32 cellular contexts compared by ENCODE assay signal in genomic region chr2:103859238-103859637, GRCh38.
"Had no signal": no experiment of that assay in that cellular context is flagged by ENCODE, and none has a peak within 500 bp of the region (broad histone marks: within the 10 kb centered on the region; RNA-seq: fewer than 3 reads in every experiment).

No MANE protein-coding gene starts in this region.

- H3K4me1 ChIP-seq: esophagus muscularis mucosa, foreskin keratinocyte, gastrocnemius medialis, heart left ventricle had no signal

- H3K27ac ChIP-seq: brain microvascular endothelial cell, coronary artery, epithelial cell of prostate, esophagus muscularis mucosa, foreskin keratinocyte, gastrocnemius medialis, heart left ventricle had no signal

- H3K36me3 Mint-ChIP-seq: activated naive CD4-positive, alpha-beta T cell treated with anti-CD3 and anti-CD28 coated beads, Interleukin-2, amount 10 ng/mL, durations not matched to agents 7 days and 5 days; activated naive CD4-positive, alpha-beta T cell treated with anti-CD3 and anti-CD28 coated beads, Interleukin-2, amount 50 U/mL, for 72 hours; activated naive CD8-positive, alpha-beta T cell treated with anti-CD3 and anti-CD28 coated beads, Interleukin-2, amount 10 ng/mL, durations not matched to agents 7 days and 5 days had no signal

- H3K27me3 Mint-ChIP-seq: activated CD4-positive, alpha-beta memory T cell treated with anti-CD3 and anti-CD28 coated beads, Interleukin-2, amount 10 ng/mL, durations not matched to agents 7 days and 5 days; activated CD4-positive, alpha-beta T cell treated with anti-CD3 and anti-CD28 coated beads, Interleukin-2, amount 10 ng/mL, durations not matched to agents 7 days and 5 days; activated naive CD4-positive, alpha-beta T cell treated with anti-CD3 and anti-CD28 coated beads, Interleukin-2, amount 10 ng/mL, durations not matched to agents 7 days and 5 days; activated naive CD8-positive, alpha-beta T cell treated with anti-CD3 and anti-CD28 coated beads, Interleukin-2, amount 10 ng/mL, durations not matched to agents 7 days and 5 days; activated T-cell treated with anti-CD3 and anti-CD28 coated beads, Interleukin-2, amount 50 U/mL, for 24 hours; central memory CD8-positive, alpha-beta T cell; effector memory CD8-positive, alpha-beta T cell; T-helper 17 cell had no signal

- H3K9me3 Mint-ChIP-seq: activated CD4-positive, alpha-beta T cell treated with anti-CD3 and anti-CD28 coated beads, Interleukin-2, amount 10 ng/mL, durations not matched to agents 7 days and 5 days; activated naive CD4-positive, alpha-beta T cell treated with anti-CD3 and anti-CD28 coated beads, Interleukin-2, amount 10 ng/mL, durations not matched to agents 7 days and 5 days; activated naive CD8-positive, alpha-beta T cell treated with anti-CD3 and anti-CD28 coated beads, Interleukin-2, amount 10 ng/mL, durations not matched to agents 7 days and 5 days had no signal

- H3K9me3 ChIP-seq: esophagus muscularis mucosa, gastrocnemius medialis, heart left ventricle had no signal

- H3K4me1 Mint-ChIP-seq: activated CD4-positive, alpha-beta memory T cell treated with anti-CD3 and anti-CD28 coated beads, Interleukin-2, amount 10 ng/mL, durations not matched to agents 7 days and 5 days; activated CD4-positive, alpha-beta T cell treated with anti-CD3 and anti-CD28 coated beads, Interleukin-2, amount 10 ng/mL, durations not matched to agents 7 days and 5 days; activated naive CD4-positive, alpha-beta T cell treated with anti-CD3 and anti-CD28 coated beads, Interleukin-2, amount 10 ng/mL, durations not matched to agents 7 days and 5 days; activated naive CD8-positive, alpha-beta T cell treated with anti-CD3 and anti-CD28 coated beads, Interleukin-2, amount 10 ng/mL, durations not matched to agents 7 days and 5 days; central memory CD8-positive, alpha-beta T cell; T-helper 17 cell had no signal

- H3K4me3 ChIP-seq: coronary artery, esophagus muscularis mucosa, gastrocnemius medialis, heart left ventricle had no signal

- ATAC-seq: activated naive CD4-positive, alpha-beta T cell treated with anti-CD3 and anti-CD28 coated beads, Interleukin-2, amount 50 U/mL, for 72 hours; activated T-cell treated with anti-CD3 and anti-CD28 coated beads, Interleukin-2, amount 50 U/mL, for 72 hours; effector memory CD8-positive, alpha-beta T cell; foreskin keratinocyte; gastrocnemius medialis; heart left ventricle; T-helper 17 cell had no signal

- H3K36me3 ChIP-seq: brain microvascular endothelial cell, esophagus muscularis mucosa, gastrocnemius medialis, heart left ventricle had no signal

- H3K27me3 ChIP-seq: brain microvascular endothelial cell, esophagus muscularis mucosa, foreskin keratinocyte, gastrocnemius medialis, heart left ventricle had no signal

- DNase-seq: activated CD4-positive, alpha-beta memory T cell treated with anti-CD3 and anti-CD28 coated beads, Interleukin-2, amount 10 ng/mL, durations not matched to agents 7 days and 5 days; activated CD4-positive, alpha-beta T cell treated with anti-CD3 and anti-CD28 coated beads for 1 hour; activated CD4-positive, alpha-beta T cell treated with anti-CD3 and anti-CD28 coated beads for 4 hours; activated CD4-positive, alpha-beta T cell treated with anti-CD3 and anti-CD28 coated beads, Interleukin-2, amount 10 ng/mL, durations not matched to agents 7 days and 5 days; activated CD4-positive, alpha-beta T cell treated with anti-CD3 and anti-CD28 coated beads, Interleukin-2, amount 50 U/mL, for 4 hours; activated CD8-positive, alpha-beta memory T cell treated with anti-CD3 and anti-CD28 coated beads, Interleukin-2, amount 50 U/mL, for 48 hours; activated gamma-delta T cell; activated naive CD4-positive, alpha-beta T cell; activated naive CD4-positive, alpha-beta T cell treated with anti-CD3 and anti-CD28 coated beads, Interleukin-2, amount 10 ng/mL, durations not matched to agents 7 days and 5 days; activated naive CD8-positive, alpha-beta T cell treated with anti-CD3 and anti-CD28 coated beads, Interleukin-2, amount 10 ng/mL, durations not matched to agents 7 days and 5 days; activated T-cell treated with anti-CD3 and anti-CD28 coated beads for 4 hours; activated T-cell treated with anti-CD3 and anti-CD28 coated beads, Interleukin-2, amount 50 U/mL, for 24 hours; activated T-cell treated with anti-CD3 and anti-CD28 coated beads, Interleukin-2, amount 50 U/mL, for 72 hours; amniotic stem cell; anterior cingulate cortex; brain microvascular endothelial cell; dermis blood vessel endothelial cell; effector CD4-positive, alpha-beta T cell; effector memory CD8-positive, alpha-beta T cell; foreskin keratinocyte; gastrocnemius medialis; glutamatergic neuron; heart left ventricle; hypothalamus; T-helper 17 cell; T1000 had no signal

- H3K4me3 Mint-ChIP-seq: activated CD4-positive, alpha-beta memory T cell treated with anti-CD3 and anti-CD28 coated beads, Interleukin-2, amount 10 ng/mL, durations not matched to agents 7 days and 5 days; activated CD4-positive, alpha-beta T cell treated with anti-CD3 and anti-CD28 coated beads, Interleukin-2, amount 10 ng/mL, durations not matched to agents 7 days and 5 days; activated naive CD4-positive, alpha-beta T cell treated with anti-CD3 and anti-CD28 coated beads, Interleukin-2, amount 10 ng/mL, durations not matched to agents 7 days and 5 days; activated naive CD8-positive, alpha-beta T cell treated with anti-CD3 and anti-CD28 coated beads, Interleukin-2, amount 10 ng/mL, durations not matched to agents 7 days and 5 days; activated T-cell treated with anti-CD3 and anti-CD28 coated beads, Interleukin-2, amount 50 U/mL, for 24 hours; activated T-cell treated with anti-CD3 and anti-CD28 coated beads, Interleukin-2, amount 50 U/mL, for 72 hours; central memory CD8-positive, alpha-beta T cell; effector memory CD8-positive, alpha-beta T cell; T-helper 17 cell; T-helper 2 cell treated with Interferon-gamma antibody and Interleukin-4, amounts not matched to agents 5 μg/mL and 100 μg/mL, for 36 hours had no signal

- H3K27ac Mint-ChIP-seq: activated CD4-positive, alpha-beta memory T cell treated with anti-CD3 and anti-CD28 coated beads, Interleukin-2, amount 10 ng/mL, durations not matched to agents 7 days and 5 days; activated CD4-positive, alpha-beta T cell treated with anti-CD3 and anti-CD28 coated beads, Interleukin-2, amount 10 ng/mL, durations not matched to agents 7 days and 5 days; activated naive CD4-positive, alpha-beta T cell treated with anti-CD3 and anti-CD28 coated beads, Interleukin-2, amount 10 ng/mL, durations not matched to agents 7 days and 5 days; activated naive CD4-positive, alpha-beta T cell treated with anti-CD3 and anti-CD28 coated beads, Interleukin-2, amount 50 U/mL, for 72 hours; activated naive CD8-positive, alpha-beta T cell treated with anti-CD3 and anti-CD28 coated beads, Interleukin-2, amount 10 ng/mL, durations not matched to agents 7 days and 5 days; activated T-cell treated with anti-CD3 and anti-CD28 coated beads, Interleukin-2, amount 50 U/mL, for 24 hours; activated T-cell treated with anti-CD3 and anti-CD28 coated beads, Interleukin-2, amount 50 U/mL, for 72 hours; effector memory CD8-positive, alpha-beta T cell; T-helper 17 cell; T-helper 2 cell treated with Interferon-gamma antibody and Interleukin-4, amounts not matched to agents 5 μg/mL and 100 μg/mL, for 36 hours had no signal
